ENCODE assay signal across 2 cellular contexts in genomic region chr17:81584771-81585170, GRCh38. TPM values are rescaled to one million over a fixed set of nuclear protein-coding genes. Genes with fewer than 3 reads are reported as not detected.
"Had no signal": no experiment of that assay in that cellular context is flagged by ENCODE, and none has a peak within 500 bp of the region (broad histone marks: within the 10 kb centered on the region; RNA-seq: fewer than 3 reads in every experiment).

No MANE protein-coding gene starts in this region.

RNA-seq across cellular contexts. Expression of gene TSPAN10, which starts 52.2 kb away (rescaled TPM):
- total RNA-seq: Peyer's patch had no signal

RNA-seq across cellular contexts. Expression of gene FSCN2, which starts 56.6 kb away (rescaled TPM):
- total RNA-seq: MCF 10A had no signal
